In genomic region chr2:68775272-68775847, GRCh38 we compare ENCODE assay signal across 10 cellular contexts. TPM values are rescaled to one million over a fixed set of nuclear protein-coding genes. Genes with fewer than 3 reads are reported as not detected.
DNase-seq lines count a peak whose midpoint lies in the region; ATAC-seq and TF ChIP-seq lines count a peak whose summit lies in the region.
"Had no signal": no experiment of that assay in that cellular context is flagged by ENCODE, and none has a peak within 500 bp of the region (broad histone marks: within the 10 kb centered on the region; RNA-seq: fewer than 3 reads in every experiment).

No MANE protein-coding gene starts in this region.

- POLR2A ChIA-PET in naive thymus-derived CD4-positive, alpha-beta T cell (lab: Charles Lee) = interaction anchor here (0.8 to 12.7 kb wide), 9 partner anchors 8 to 132 kb away, joined by 3 to 288 read pairs (median 5); partner anchors contain the start of gene ARHGAP25

- intact Hi-C loops in naive thymus-derived CD4-positive, alpha-beta T cell (cut with micrococcal nuclease) = loop anchor here in 1 of 2 donors (1.0 kb wide), 1 partner anchor 9 kb away; no protein-coding TSS in a partner anchor

- peaks cover 81 to 96% (median 88%) of the 10 kb centered on the region in 7 donors for H3K4me1 Mint-ChIP-seq in naive thymus-derived CD4-positive, alpha-beta T cell

- TF ChIP-seq CTCF in coronary artery (IDR thresholded peaks at IDR 0.05) = no peak

- no peaks in the 10 kb centered on the region for H3K27me3 ChIP-seq in BLaER1
- no peaks in the 10 kb centered on the region for H3K27me3 ChIP-seq in naive thymus-derived CD4-positive, alpha-beta T cell (ENCODE audit: control insufficient read depth in 2 of 2, insufficient read depth in 2 of 2, low read length in 2 of 2)

- peak overlapping the region in 8 of 9 donors; percentile 87 to 99 (median 98) for H3K27ac Mint-ChIP-seq in naive thymus-derived CD4-positive, alpha-beta T cell

- H3K4me2 ChIP-seq in BLaER1 = peak overlapping the region; percentile 94

- peak; percentile 5 for ATAC-seq in naive thymus-derived CD4-positive, alpha-beta T cell
- ATAC-seq: HCT116 had no signal

- H3K27me3 Mint-ChIP-seq in naive thymus-derived CD4-positive, alpha-beta T cell = no peaks in the 10 kb centered on the region

- H3K4me3 ChIP-seq in BLaER1 (peak overlapping the region; percentile 58), coronary artery (peak overlapping the region; percentile 64)
- peak overlapping the region; percentile 69 for H3K4me3 ChIP-seq in naive thymus-derived CD4-positive, alpha-beta T cell (ENCODE audit: low read length)

- CTCF ChIA-PET in naive thymus-derived CD4-positive, alpha-beta T cell (lab: Charles Lee) = interaction anchor here (0.6 to 4.5 kb wide), 10 partner anchors 8 to 66 kb away, joined by 3 to 36 read pairs (median 3); no protein-coding TSS in a partner anchor

- peak overlapping the region; percentile 76 to 94 (median 84) for H3K4me3 Mint-ChIP-seq in naive thymus-derived CD4-positive, alpha-beta T cell

- H3K27ac ChIP-seq in BLaER1 (peak overlapping the region; percentile 90), KOPT-K1 (ENCODE audit: low read depth, low read length, poor library complexity, severe bottlenecking) (peak overlapping the region; percentile 71), coronary artery (peak overlapping the region; percentile 48 to 71)
- H3K27ac ChIP-seq in naive thymus-derived CD4-positive, alpha-beta T cell (ENCODE audit: low read depth, low read length) = peak overlapping the region; percentile 82

- DNase-seq in coronary artery (ENCODE audit: low spot score) (no peak), COR-L47 (lab: John Stamatoyannopoulos, UW) (no peak), NCI-H2107 (lab: John Stamatoyannopoulos, UW) (no peak), DMS79 (lab: John Stamatoyannopoulos, UW) (no peak), cerebellar cortex (ENCODE audit: low spot score) (no peak)
- no peak for DNase-seq in naive thymus-derived CD4-positive, alpha-beta T cell
- DNase-seq: mesendoderm had no signal

- H3K9me3 ChIP-seq in BLaER1 = no peaks in the 10 kb centered on the region
- H3K9me3 ChIP-seq in KOPT-K1 (ENCODE audit: insufficient read depth, low read length, poor library complexity, severe bottlenecking) = no peaks in the 10 kb centered on the region
- H3K9me3 ChIP-seq in naive thymus-derived CD4-positive, alpha-beta T cell (ENCODE audit: control insufficient read depth in 2 of 3, low read length in 3 of 3) = no peaks in the 10 kb centered on the region

- no peaks in the 10 kb centered on the region for H3K9me3 Mint-ChIP-seq in naive thymus-derived CD4-positive, alpha-beta T cell

- peaks cover 66% of the 10 kb centered on the region for H3K4me1 ChIP-seq in BLaER1
- H3K4me1 ChIP-seq in naive thymus-derived CD4-positive, alpha-beta T cell (ENCODE audit: control insufficient read depth in 2 of 2, insufficient read depth in 2 of 2, low read length in 2 of 2) = peaks cover 86 to 87% of the 10 kb centered on the region in 2 donors

- H3K36me3 Mint-ChIP-seq in naive thymus-derived CD4-positive, alpha-beta T cell = peaks cover 19 to 69% (median 41%) of the 10 kb centered on the region in 5 donors

- H3K9ac ChIP-seq in BLaER1 = peak overlapping the region; percentile 76

- H3K36me3 ChIP-seq in BLaER1 (peaks cover 44% of the 10 kb centered on the region), KOPT-K1 (ENCODE audit: insufficient read depth, low read length) (peaks cover 25% of the 10 kb centered on the region)
- H3K36me3 ChIP-seq in naive thymus-derived CD4-positive, alpha-beta T cell (ENCODE audit: control insufficient read depth in 2 of 3, insufficient read depth in 3 of 3, low read length in 3 of 3) = peaks cover 0 to 17% (median 6%) of the 10 kb centered on the region in 3 experiments

- H4K20me1 ChIP-seq in BLaER1 = no peaks in the 10 kb centered on the region

RNA-seq across cellular contexts. Expression of gene ARHGAP25, which starts 40.7 kb away (rescaled TPM):
- total RNA-seq in naive thymus-derived CD4-positive, alpha-beta T cell = 100 to 1,000 TPM in 4 of 5 experiments, 10 to 100 TPM in 1; 68.2 to 139 (median 116) TPM
- polyA plus RNA-seq in naive thymus-derived CD4-positive, alpha-beta T cell = 100 to 1,000 TPM in 1 of 2 donors, 10 to 100 TPM in 1; 63.3 to 134 TPM
